In the genomic region with DNA sequence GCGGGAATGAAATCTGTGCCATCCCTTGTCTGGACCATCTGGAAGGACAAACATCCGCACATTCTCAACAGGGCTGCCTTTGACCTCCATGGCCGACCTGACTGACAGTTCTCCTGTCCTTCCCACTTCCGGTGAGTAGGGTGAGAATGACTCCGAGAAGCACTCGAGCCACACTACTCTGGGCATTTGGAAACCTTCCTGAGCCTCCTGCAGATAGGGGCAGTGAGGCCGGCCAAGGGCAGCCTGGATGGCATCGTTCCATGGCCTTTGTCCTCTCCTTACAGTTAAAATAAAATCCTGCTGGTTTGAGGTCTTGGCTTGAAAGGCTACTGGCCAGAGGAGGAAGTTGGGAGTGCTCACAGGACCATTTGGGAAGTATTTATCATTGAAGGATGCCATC, we compare ENCODE assay signal across 16 cellular contexts.
DNase-seq lines count a peak whose midpoint lies in the region; ATAC-seq and TF ChIP-seq lines count a peak whose summit lies in the region.
"Had no signal": no experiment of that assay in that cellular context is flagged by ENCODE, and none has a peak within 500 bp of the region (broad histone marks: within the 10 kb centered on the region; RNA-seq: fewer than 3 reads in every experiment).

No MANE protein-coding gene starts in this region.

- H3K9me3 ChIP-seq in psoas muscle (no peaks in the 10 kb centered on the region), T-helper 17 cell (ENCODE audit: control insufficient read depth, low read length, poor library complexity, severe bottlenecking) (no peaks in the 10 kb centered on the region)
- H3K9me3 ChIP-seq: A549, BE2C had no signal

- H3K36me3 Mint-ChIP-seq in T-helper 17 cell (ENCODE audit: low read depth), result no peaks in the 10 kb centered on the region
- H3K36me3 Mint-ChIP-seq: CD4-positive, alpha-beta memory T cell had no signal

- intact Hi-C loops in psoas muscle (cut with DNase I), result no loop called here

- no peak overlapping the region for H3K4me3 ChIP-seq in psoas muscle
- H3K4me3 ChIP-seq: A549, GM23338 had no signal

- H3K36me3 ChIP-seq in psoas muscle (ENCODE audit: insufficient read depth in 1 of 2, low read depth in 1 of 2), result no peaks in the 10 kb centered on the region
- H3K36me3 ChIP-seq: BE2C had no signal

- 70 to 83% (median 77%) methylated on average over 8 of the region's 8 CpGs for WGBS in psoas muscle, 3 donors

- H3K27me3 Mint-ChIP-seq in T-helper 17 cell, result peaks cover 9% of the 10 kb centered on the region
- H3K27me3 Mint-ChIP-seq: CD4-positive, alpha-beta memory T cell had no signal

- no peaks in the 10 kb centered on the region for H3K4me1 Mint-ChIP-seq in T-helper 17 cell
- H3K4me1 Mint-ChIP-seq: CD4-positive, alpha-beta memory T cell had no signal

- peaks cover 39% of the 10 kb centered on the region for H3K4me1 ChIP-seq in psoas muscle
- H3K4me1 ChIP-seq: A549 had no signal

- H3K27me3 ChIP-seq in layer of hippocampus (ENCODE audit: control insufficient read depth, insufficient read depth, low read length) (no peaks in the 10 kb centered on the region), psoas muscle (ENCODE audit: insufficient read depth in 3 of 3, low read length in 2 of 3) (no peaks in the 10 kb centered on the region)
- H3K27me3 ChIP-seq: BE2C had no signal

- ATAC-seq in psoas muscle, result no peak
- no peak for ATAC-seq in HG02678 (IDR thresholded peaks at IDR 0.05; ENCODE audit: unreplicated experiment)
- ATAC-seq in T-helper 17 cell, result no peak
- ATAC-seq: A549, GM23338 had no signal

- DNase-seq in psoas muscle (no peak), T-helper 17 cell (no peak), cerebellum (ENCODE audit: low spot score) (no peak)
- DNase-seq in activated CD4-positive, alpha-beta T cell treated with anti-CD3 and anti-CD28 coated beads, Interleukin-2, amount 50 U/mL, for 4 hours, result no peak
- DNase-seq: BE2C; CD4-positive, alpha-beta memory T cell; DND-41; GDM1; H9 had no signal

- H3K27ac ChIP-seq in angular gyrus (ENCODE audit: low read depth, low read length), result peak overlapping the region; percentile 38
- peak overlapping the region; percentile 92 for H3K27ac ChIP-seq in cingulate gyrus (ENCODE audit: low read depth, low read length)
- peak overlapping the region; percentile 97 for H3K27ac ChIP-seq in layer of hippocampus (ENCODE audit: low read depth, low read length)
- peak overlapping the region; percentile 16 for H3K27ac ChIP-seq in psoas muscle
- H3K27ac ChIP-seq: A549, C4-2B had no signal

- H3K27ac Mint-ChIP-seq in T-helper 17 cell, result no peak overlapping the region
- H3K27ac Mint-ChIP-seq: CD4-positive, alpha-beta memory T cell; GM23338; H9 had no signal

- no peak for TF ChIP-seq CTCF in psoas muscle (IDR thresholded peaks at IDR 0.05)

- no peak overlapping the region for H3K4me3 Mint-ChIP-seq in T-helper 17 cell
- H3K4me3 Mint-ChIP-seq: CD4-positive, alpha-beta memory T cell; GM23338; H9 had no signal

Comparison
In these comparisons a context has a peak if more than half of its experiments do, and no peak if none do; other contexts are left out.
1. H3K27ac ChIP-seq: peak in every context shown above with its lines; median percentile 97 in layer of hippocampus; 92 in cingulate gyrus; 38 in angular gyrus; 16 in psoas muscle.